Comparison of ENCODE assay signal across 17 cellular contexts in the genomic region with DNA sequence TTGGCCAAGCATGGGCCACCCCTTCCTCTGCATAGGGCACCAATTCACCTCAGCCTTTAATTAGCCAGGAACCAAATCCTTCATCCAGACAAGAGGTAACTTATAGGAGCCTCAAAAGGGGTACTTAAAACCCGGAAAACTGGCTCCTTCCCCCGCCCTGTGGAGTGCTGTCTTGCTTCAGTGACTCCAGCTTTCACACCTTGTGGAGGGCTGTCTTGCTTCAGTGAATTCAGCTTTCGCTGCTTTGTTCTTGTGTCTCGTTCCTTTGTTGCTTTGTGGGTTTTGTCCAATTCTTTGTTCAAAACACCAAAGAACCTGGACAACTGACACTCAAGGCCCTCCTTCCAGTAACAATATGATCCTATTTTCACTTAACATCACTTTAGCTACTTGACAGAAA.
DNase-seq lines count a peak whose midpoint lies in the region; ATAC-seq and FAIRE-seq lines count a peak whose summit lies in the region.
"Had no signal": no experiment of that assay in that cellular context is flagged by ENCODE, and none has a peak within 500 bp of the region (broad histone marks: within the 10 kb centered on the region; RNA-seq: fewer than 3 reads in every experiment).

No MANE protein-coding gene starts in this region.

- DNase-seq in urothelium cell line (ENCODE audit: low spot score) = no peak
- no peak for DNase-seq in OCI-M1 (lab: John Stamatoyannopoulos, UW)
- DNase-seq in stimulated activated CD8-positive, alpha-beta memory T cell treated with anti-CD3 and anti-CD28 coated beads, Interleukin-4, amount 100 ng/mL, for 48 hours = no peak
- DNase-seq in T-helper 2 cell = no peak
- DNase-seq: activated CD4-positive, CD25-positive, alpha-beta regulatory T cell; activated CD8-positive, alpha-beta T cell treated with anti-CD3 and anti-CD28 coated beads, Interleukin-2, amount 10 ng/mL, durations not matched to agents 7 days and 5 days; activated T-cell treated with anti-CD3 and anti-CD28 coated beads, Interleukin-2, amount 50 U/mL, for 48 hours; Caco-2; effector CD8-positive, alpha-beta T cell; HCEC 1CT; mesendoderm; naive thymus-derived CD8-positive, alpha-beta T cell; transverse colon had no signal

- ATAC-seq in GM19043 (IDR thresholded peaks at IDR 0.05; ENCODE audit: low read depth, unreplicated experiment) (peak; percentile 62), GM21786 (IDR thresholded peaks at IDR 0.05; ENCODE audit: unreplicated experiment) (peak; percentile 87), HG03565 (IDR thresholded peaks at IDR 0.05; ENCODE audit: unreplicated experiment) (peak; percentile 78)
- ATAC-seq: activated CD8-positive, alpha-beta T cell treated with anti-CD3 and anti-CD28 coated beads, Interleukin-2, amount 10 ng/mL, durations not matched to agents 7 days and 5 days; naive thymus-derived CD8-positive, alpha-beta T cell had no signal

- FAIRE-seq in urothelium cell line (lab: Jason Lieb, UNC) = no peak
- FAIRE-seq: RCC 7860 had no signal
